8 cellular contexts compared by ENCODE assay signal in genomic region chr9:129413537-129414376, GRCh38.
DNase-seq lines count a peak whose midpoint lies in the region; ATAC-seq, FAIRE-seq and TF ChIP-seq lines count a peak whose summit lies in the region.

No MANE protein-coding gene starts in this region.

- H3K27me3 Mint-ChIP-seq in activated CD4-positive, alpha-beta T cell treated with anti-CD3 and anti-CD28 coated beads for 36 hours = no peaks in the 10 kb centered on the region
- H3K27me3 Mint-ChIP-seq in chondrocyte (ENCODE audit: low read depth) = no peaks in the 10 kb centered on the region

- POLR2A ChIA-PET in activated CD4-positive, alpha-beta T cell treated with anti-CD3 and anti-CD28 coated beads for 36 hours (lab: Charles Lee) = interaction anchor here (0.6 kb wide), 1 partner anchor 76 kb away, joined by 6 read pairs; no protein-coding TSS in a partner anchor

- H3K4me3 Mint-ChIP-seq in activated CD4-positive, alpha-beta T cell treated with anti-CD3 and anti-CD28 coated beads for 36 hours = peak overlapping the region; percentile 75
- peak overlapping the region; percentile 72 for H3K4me3 Mint-ChIP-seq in chondrocyte (ENCODE audit: unreplicated experiment)

- peak; percentile 88 for ATAC-seq in HG03439 (IDR thresholded peaks at IDR 0.05; ENCODE audit: unreplicated experiment)
- peak; percentile 89 for ATAC-seq in activated CD4-positive, alpha-beta T cell treated with anti-CD3 and anti-CD28 coated beads for 36 hours

- H3K36me3 Mint-ChIP-seq in activated CD4-positive, alpha-beta T cell treated with anti-CD3 and anti-CD28 coated beads for 36 hours (ENCODE audit: low read depth) = peaks cover 2% of the 10 kb centered on the region
- peaks cover 2% of the 10 kb centered on the region for H3K36me3 Mint-ChIP-seq in chondrocyte (ENCODE audit: low read depth)

- FAIRE-seq in GM19239 (lab: Jason Lieb, UNC) = peak; percentile 72

- intact Hi-C loops in activated CD4-positive, alpha-beta T cell treated with anti-CD3 and anti-CD28 coated beads for 36 hours (cut with DNase I, micrococcal nuclease) = loop anchor here (1.0 to 5.0 kb wide), 17 partner anchors 30 to 956 kb away; partner anchors contain the start of genes ASB6 (in 1 of the 2), CRAT (in 1 of the 2), ENDOG (in 1 of the 2) and IER5L (in 1 of the 2)

- peaks cover 9% of the 10 kb centered on the region for H3K9me3 Mint-ChIP-seq in activated CD4-positive, alpha-beta T cell treated with anti-CD3 and anti-CD28 coated beads for 36 hours (ENCODE audit: low read depth)
- H3K9me3 Mint-ChIP-seq in chondrocyte (ENCODE audit: low read depth) = peaks cover 7% of the 10 kb centered on the region

- H3K27ac Mint-ChIP-seq in activated CD4-positive, alpha-beta T cell treated with anti-CD3 and anti-CD28 coated beads for 36 hours = peak overlapping the region; percentile 94
- H3K27ac Mint-ChIP-seq in chondrocyte (ENCODE audit: unreplicated experiment) = peak overlapping the region; percentile 98

- TF ChIP-seq CTCF in chondrocyte (IDR thresholded peaks at IDR 0.05) = no peak

- peaks cover 23% of the 10 kb centered on the region for H3K4me1 Mint-ChIP-seq in activated CD4-positive, alpha-beta T cell treated with anti-CD3 and anti-CD28 coated beads for 36 hours
- H3K4me1 Mint-ChIP-seq in chondrocyte (ENCODE audit: low read depth) = peaks cover 24% of the 10 kb centered on the region

- DNase-seq in Ammon's horn (ENCODE audit: low spot score) (peak; percentile 98), GM19239 (ENCODE audit: insufficient read length, low spot score) (peak; percentile 98), NCI-H510A treated with DMSO at 0.1 percent for 48 hours (lab: John Stamatoyannopoulos, UW) (peak; percentile 91), chondrocyte (ENCODE audit: low spot score) (peak; percentile 98), kidney glomerular epithelial cell (lab: John Stamatoyannopoulos, UW) (peak; percentile 89)
- peak; percentile 99 for DNase-seq in activated CD4-positive, alpha-beta T cell treated with anti-CD3 and anti-CD28 coated beads for 36 hours
- DNase-seq in stimulated activated CD4-positive, alpha-beta T cell treated with anti-CD3 and anti-CD28 coated beads, Interleukin-15, amount 100 ng/mL, for 24 hours = peak; percentile 100

- CTCF ChIA-PET in activated CD4-positive, alpha-beta T cell treated with anti-CD3 and anti-CD28 coated beads for 36 hours (lab: Charles Lee) = interaction anchor here (0.6 kb wide), 1 partner anchor 97 kb away, joined by 4 read pairs; no protein-coding TSS in a partner anchor

Comparison
In these comparisons a context has a peak if more than half of its experiments do, and no peak if none do; other contexts are left out.
1. Peak in every context shown above with its lines: DNase-seq and ATAC-seq.